In genomic region chr20:12179692-12180091, GRCh38 we compare ENCODE assay signal across 26 cellular contexts.
"Had no signal": no experiment of that assay in that cellular context is flagged by ENCODE, and none has a peak within 500 bp of the region (broad histone marks: within the 10 kb centered on the region; RNA-seq: fewer than 3 reads in every experiment).

No MANE protein-coding gene starts in this region.

- ATAC-seq: activated CD4-positive, CD25-positive, alpha-beta regulatory T cell treated with anti-CD3 and anti-CD28 coated beads, Interleukin-2, amount 50 U/mL, for 24 hours; natural killer cell; psoas muscle; stimulated activated naive B cell treated with anti-CD40 and anti-IgM and Interleukin-4, amounts not matched to agents 10 μg/mL and 1 μg/mL and 100 μg/mL, for 72 hours had no signal

- DNase-seq: activated CD4-positive, alpha-beta memory T cell treated with anti-CD3 and anti-CD28 coated beads for 36 hours; activated CD4-positive, alpha-beta T cell treated with anti-CD3 and anti-CD28 coated beads, Interleukin-2, amount 10 ng/mL, durations not matched to agents 24 days and 14 days; activated CD8-positive, alpha-beta memory T cell treated with anti-CD3 and anti-CD28 coated beads, Interleukin-2, amount 50 U/mL, for 4 hours; activated gamma-delta T cell; activated naive CD4-positive, alpha-beta T cell treated with anti-CD3 and anti-CD28 coated beads, Interleukin-2, amount 10 ng/mL, durations not matched to agents 7 days and 5 days; activated naive CD8-positive, alpha-beta T cell treated with anti-CD3 and anti-CD28 coated beads, Interleukin-2, amount 10 ng/mL, durations not matched to agents 7 days and 5 days; activated T-cell treated with anti-CD3 and anti-CD28 coated beads, Interleukin-2, amount 50 U/mL, for 24 hours; cerebellar nuclear complex; colonic mucosa; effector CD8-positive, alpha-beta T cell; esophagus squamous epithelium; foreskin melanocyte; islet precursor cell; left ventricle myocardium inferior; mesendoderm; natural killer cell; occipital lobe; psoas muscle; stimulated activated CD4-positive, alpha-beta T cell treated with anti-CD3 and anti-CD28 coated beads, Interleukin-15, amount 100 ng/mL, for 24 hours; stimulated activated CD4-positive, alpha-beta T cell treated with anti-CD3 and anti-CD28 coated beads, Interleukin-2, amount 100 ng/mL, for 24 hours; stimulated activated naive B cell treated with anti-CD40 and anti-IgM and Interleukin-4, amounts not matched to agents 10 μg/mL and 1 μg/mL and 100 μg/mL, for 72 hours; stomach; thyroid gland; upper lobe of left lung; WERI-Rb-1 had no signal
